ENCODE assay signal across 8 cellular contexts in genomic region chr5:127796207-127796606, GRCh38.
"Had no signal": no experiment of that assay in that cellular context is flagged by ENCODE, and none has a peak within 500 bp of the region (broad histone marks: within the 10 kb centered on the region; RNA-seq: fewer than 3 reads in every experiment).

No MANE protein-coding gene starts in this region.

- H3K36me3 ChIP-seq: HAP-1 had no signal

- DNase-seq: GOT3, H7, HFFc6 had no signal

- H3K27ac ChIP-seq: HL-60 had no signal

- H3K4me1 ChIP-seq: HAP-1 had no signal

- ATAC-seq: HCT116, HepG2, K562 had no signal

- H3K4me3 ChIP-seq: HAP-1, K562 had no signal

- H3K27ac Mint-ChIP-seq: HFFc6 had no signal

- H3K4me3 Mint-ChIP-seq: HFFc6 had no signal
